Comparison of ENCODE assay signal across 1 cellular context in the genomic region with DNA sequence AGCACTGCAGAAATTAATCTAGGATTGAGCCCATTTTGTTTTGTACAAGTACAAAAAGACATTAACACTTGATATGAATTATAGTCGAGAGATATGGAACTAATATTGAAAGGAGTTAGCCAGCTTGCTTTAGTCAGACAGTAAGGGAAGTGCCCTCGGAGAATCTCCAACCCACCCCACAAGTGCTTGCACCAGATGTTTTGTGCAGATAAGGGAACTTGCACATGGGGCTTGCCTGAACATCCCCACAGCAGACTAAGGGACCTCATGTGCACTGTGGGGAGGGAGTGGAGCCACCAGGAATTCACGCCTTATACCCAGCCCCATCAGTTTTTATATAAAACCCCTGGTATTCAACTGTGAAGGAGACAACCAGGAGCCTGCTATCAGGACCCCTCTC.
A peak's percentile ranks its signal among the peaks of the same experiment; 100 is the strongest.
TF ChIP-seq lines count a peak whose summit lies in the region.

No MANE protein-coding gene starts in this region.

TF ChIP-seq in K562, 482 proteins besides CTCF, POLR2A, EP300 and RAD21 (continued from another document and continues in another):
- TF ChIP-seq, protein P1, sequence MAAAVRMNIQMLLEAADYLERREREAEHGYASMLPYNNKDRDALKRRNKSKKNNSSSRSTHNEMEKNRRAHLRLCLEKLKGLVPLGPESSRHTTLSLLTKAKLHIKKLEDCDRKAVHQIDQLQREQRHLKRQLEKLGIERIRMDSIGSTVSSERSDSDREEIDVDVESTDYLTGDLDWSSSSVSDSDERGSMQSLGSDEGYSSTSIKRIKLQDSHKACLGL (CRISPR knock-in tag; IDR thresholded peaks at IDR 0.05; ENCODE audit: borderline replicate concordance, poor library complexity, severe bottlenecking), result no peak
- no peak for TF ChIP-seq NFXL1 (CRISPR knock-in tag; IDR thresholded peaks at IDR 0.05)
- TF ChIP-seq, protein P2, sequence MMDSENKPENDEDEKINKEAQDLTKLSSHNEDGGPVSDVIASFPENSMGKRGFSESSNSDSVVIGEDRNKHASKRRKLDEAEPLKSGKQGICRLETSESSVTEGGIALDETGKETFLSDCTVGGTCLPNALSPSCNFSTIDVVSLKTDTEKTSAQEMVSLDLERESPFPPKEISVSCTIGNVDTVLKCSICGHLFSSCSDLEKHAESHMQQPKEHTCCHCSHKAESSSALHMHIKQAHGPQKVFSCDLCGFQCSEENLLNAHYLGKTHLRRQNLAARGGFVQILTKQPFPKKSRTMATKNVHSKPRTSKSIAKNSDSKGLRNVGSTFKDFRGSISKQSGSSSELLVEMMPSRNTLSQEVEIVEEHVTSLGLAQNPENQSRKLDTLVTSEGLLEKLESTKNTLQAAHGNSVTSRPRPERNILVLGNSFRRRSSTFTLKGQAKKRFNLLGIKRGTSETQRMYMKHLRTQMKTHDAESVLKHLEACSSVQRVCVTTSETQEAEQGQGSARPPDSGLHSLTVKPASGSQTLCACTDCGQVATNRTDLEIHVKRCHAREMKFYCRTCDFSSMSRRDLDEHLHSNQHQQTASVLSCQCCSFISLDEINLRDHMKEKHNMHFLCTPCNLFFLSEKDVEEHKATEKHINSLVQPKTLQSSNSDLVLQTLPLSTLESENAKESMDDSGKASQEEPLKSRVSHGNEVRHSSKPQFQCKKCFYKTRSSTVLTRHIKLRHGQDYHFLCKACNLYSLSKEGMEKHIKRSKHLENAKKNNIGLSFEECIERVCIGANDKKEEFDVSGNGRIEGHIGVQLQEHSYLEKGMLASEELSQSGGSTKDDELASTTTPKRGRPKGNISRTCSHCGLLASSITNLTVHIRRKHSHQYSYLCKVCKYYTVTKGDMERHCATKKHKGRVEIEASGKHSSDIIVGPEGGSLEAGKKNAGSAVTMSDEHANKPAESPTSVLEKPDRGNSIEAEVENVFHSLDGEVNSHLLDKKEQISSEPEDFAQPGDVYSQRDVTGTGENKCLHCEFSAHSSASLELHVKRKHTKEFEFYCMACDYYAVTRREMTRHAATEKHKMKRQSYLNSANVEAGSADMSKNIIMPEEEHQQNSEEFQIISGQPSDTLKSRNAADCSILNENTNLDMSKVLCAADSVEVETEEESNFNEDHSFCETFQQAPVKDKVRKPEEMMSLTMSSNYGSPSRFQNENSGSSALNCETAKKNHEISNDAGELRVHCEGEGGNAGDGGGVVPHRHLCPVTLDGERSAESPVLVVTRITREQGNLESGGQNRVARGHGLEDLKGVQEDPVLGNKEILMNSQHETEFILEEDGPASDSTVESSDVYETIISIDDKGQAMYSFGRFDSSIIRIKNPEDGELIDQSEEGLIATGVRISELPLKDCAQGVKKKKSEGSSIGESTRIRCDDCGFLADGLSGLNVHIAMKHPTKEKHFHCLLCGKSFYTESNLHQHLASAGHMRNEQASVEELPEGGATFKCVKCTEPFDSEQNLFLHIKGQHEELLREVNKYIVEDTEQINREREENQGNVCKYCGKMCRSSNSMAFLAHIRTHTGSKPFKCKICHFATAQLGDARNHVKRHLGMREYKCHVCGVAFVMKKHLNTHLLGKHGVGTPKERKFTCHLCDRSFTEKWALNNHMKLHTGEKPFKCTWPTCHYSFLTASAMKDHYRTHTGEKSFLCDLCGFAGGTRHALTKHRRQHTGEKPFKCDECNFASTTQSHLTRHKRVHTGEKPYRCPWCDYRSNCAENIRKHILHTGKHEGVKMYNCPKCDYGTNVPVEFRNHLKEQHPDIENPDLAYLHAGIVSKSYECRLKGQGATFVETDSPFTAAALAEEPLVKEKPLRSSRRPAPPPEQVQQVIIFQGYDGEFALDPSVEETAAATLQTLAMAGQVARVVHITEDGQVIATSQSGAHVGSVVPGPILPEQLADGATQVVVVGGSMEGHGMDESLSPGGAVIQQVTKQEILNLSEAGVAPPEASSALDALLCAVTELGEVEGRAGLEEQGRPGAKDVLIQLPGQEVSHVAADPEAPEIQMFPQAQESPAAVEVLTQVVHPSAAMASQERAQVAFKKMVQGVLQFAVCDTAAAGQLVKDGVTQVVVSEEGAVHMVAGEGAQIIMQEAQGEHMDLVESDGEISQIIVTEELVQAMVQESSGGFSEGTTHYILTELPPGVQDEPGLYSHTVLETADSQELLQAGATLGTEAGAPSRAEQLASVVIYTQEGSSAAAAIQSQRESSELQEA (IDR thresholded peaks at IDR 0.05; ENCODE audit: low read depth), result no peak
- TF ChIP-seq, protein P3, sequence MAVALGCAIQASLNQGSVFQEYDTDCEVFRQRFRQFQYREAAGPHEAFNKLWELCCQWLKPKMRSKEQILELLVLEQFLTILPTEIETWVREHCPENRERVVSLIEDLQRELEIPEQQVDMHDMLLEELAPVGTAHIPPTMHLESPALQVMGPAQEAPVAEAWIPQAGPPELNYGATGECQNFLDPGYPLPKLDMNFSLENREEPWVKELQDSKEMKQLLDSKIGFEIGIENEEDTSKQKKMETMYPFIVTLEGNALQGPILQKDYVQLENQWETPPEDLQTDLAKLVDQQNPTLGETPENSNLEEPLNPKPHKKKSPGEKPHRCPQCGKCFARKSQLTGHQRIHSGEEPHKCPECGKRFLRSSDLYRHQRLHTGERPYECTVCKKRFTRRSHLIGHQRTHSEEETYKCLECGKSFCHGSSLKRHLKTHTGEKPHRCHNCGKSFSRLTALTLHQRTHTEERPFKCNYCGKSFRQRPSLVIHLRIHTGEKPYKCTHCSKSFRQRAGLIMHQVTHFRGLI (CRISPR knock-in tag; IDR thresholded peaks at IDR 0.05), result no peak
- TF ChIP-seq TCF7L2 (IDR thresholded peaks at IDR 0.05; ENCODE audit: low read depth, low read length), result no peak
- TF ChIP-seq ZBED1 (IDR thresholded peaks at IDR 0.05), result no peak
- TF ChIP-seq ZNF584 (CRISPR knock-in tag; IDR thresholded peaks at IDR 0.05; ENCODE audit: low read depth), result no peak
- TF ChIP-seq FOXM1 (IDR thresholded peaks at IDR 0.05; ENCODE audit: low read depth), result no peak
- TF ChIP-seq FOXM1 (CRISPR knock-in tag; IDR thresholded peaks at IDR 0.05; ENCODE audit: low read depth), result no peak
- peak; percentile 61 for TF ChIP-seq NCOR1 (IDR thresholded peaks at IDR 0.05)
- TF ChIP-seq NUFIP1 (IDR thresholded peaks at IDR 0.05; ENCODE audit: partially characterized antibody), result no peak
- TF ChIP-seq CBFA2T2 (conservative IDR thresholded peaks at IDR 0.05), result peak; percentile 71
- TF ChIP-seq TEAD1 (CRISPR knock-in tag; IDR thresholded peaks at IDR 0.05), result no peak
- TF ChIP-seq, protein P4, sequence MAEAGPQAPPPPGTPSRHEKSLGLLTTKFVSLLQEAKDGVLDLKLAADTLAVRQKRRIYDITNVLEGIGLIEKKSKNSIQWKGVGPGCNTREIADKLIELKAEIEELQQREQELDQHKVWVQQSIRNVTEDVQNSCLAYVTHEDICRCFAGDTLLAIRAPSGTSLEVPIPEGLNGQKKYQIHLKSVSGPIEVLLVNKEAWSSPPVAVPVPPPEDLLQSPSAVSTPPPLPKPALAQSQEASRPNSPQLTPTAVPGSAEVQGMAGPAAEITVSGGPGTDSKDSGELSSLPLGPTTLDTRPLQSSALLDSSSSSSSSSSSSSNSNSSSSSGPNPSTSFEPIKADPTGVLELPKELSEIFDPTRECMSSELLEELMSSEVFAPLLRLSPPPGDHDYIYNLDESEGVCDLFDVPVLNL (CRISPR knock-in tag; IDR thresholded peaks at IDR 0.05; ENCODE audit: low read depth), result no peak
- TF ChIP-seq TAL1 (IDR thresholded peaks at IDR 0.05), result peak; percentile 86
- no peak for TF ChIP-seq MECOM (CRISPR knock-in tag; IDR thresholded peaks at IDR 0.05)
- TF ChIP-seq, protein P5, sequence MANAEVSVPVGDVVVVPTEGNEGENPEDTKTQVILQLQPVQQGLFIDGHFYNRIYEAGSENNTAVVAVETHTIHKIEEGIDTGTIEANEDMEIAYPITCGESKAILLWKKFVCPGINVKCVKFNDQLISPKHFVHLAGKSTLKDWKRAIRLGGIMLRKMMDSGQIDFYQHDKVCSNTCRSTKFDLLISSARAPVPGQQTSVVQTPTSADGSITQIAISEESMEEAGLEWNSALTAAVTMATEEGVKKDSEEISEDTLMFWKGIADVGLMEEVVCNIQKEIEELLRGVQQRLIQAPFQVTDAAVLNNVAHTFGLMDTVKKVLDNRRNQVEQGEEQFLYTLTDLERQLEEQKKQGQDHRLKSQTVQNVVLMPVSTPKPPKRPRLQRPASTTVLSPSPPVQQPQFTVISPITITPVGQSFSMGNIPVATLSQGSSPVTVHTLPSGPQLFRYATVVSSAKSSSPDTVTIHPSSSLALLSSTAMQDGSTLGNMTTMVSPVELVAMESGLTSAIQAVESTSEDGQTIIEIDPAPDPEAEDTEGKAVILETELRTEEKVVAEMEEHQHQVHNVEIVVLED (CRISPR knock-in tag; IDR thresholded peaks at IDR 0.05), result no peak
- no peak for TF ChIP-seq PRMT5 (CRISPR knock-in tag; IDR thresholded peaks at IDR 0.05)
- TF ChIP-seq KLF10 (CRISPR knock-in tag; IDR thresholded peaks at IDR 0.05), result no peak
- no peak for TF ChIP-seq ZNF830 (CRISPR knock-in tag; IDR thresholded peaks at IDR 0.05)
- TF ChIP-seq, protein P6, sequence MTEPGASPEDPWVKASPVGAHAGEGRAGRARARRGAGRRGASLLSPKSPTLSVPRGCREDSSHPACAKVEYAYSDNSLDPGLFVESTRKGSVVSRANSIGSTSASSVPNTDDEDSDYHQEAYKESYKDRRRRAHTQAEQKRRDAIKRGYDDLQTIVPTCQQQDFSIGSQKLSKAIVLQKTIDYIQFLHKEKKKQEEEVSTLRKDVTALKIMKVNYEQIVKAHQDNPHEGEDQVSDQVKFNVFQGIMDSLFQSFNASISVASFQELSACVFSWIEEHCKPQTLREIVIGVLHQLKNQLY (CRISPR knock-in tag; conservative IDR thresholded peaks at IDR 0.05), result no peak
- TF ChIP-seq NONO (IDR thresholded peaks at IDR 0.05; ENCODE audit: low read depth in 2 of 2, low read length in 1 of 2), result no peak
- TF ChIP-seq, protein P7, sequence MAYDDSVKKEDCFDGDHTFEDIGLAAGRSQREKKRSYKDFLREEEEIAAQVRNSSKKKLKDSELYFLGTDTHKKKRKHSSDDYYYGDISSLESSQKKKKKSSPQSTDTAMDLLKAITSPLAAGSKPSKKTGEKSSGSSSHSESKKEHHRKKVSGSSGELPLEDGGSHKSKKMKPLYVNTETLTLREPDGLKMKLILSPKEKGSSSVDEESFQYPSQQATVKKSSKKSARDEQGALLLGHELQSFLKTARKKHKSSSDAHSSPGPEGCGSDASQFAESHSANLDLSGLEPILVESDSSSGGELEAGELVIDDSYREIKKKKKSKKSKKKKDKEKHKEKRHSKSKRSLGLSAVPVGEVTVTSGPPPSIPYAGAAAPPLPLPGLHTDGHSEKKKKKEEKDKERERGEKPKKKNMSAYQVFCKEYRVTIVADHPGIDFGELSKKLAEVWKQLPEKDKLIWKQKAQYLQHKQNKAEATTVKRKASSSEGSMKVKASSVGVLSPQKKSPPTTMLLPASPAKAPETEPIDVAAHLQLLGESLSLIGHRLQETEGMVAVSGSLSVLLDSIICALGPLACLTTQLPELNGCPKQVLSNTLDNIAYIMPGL (CRISPR knock-in tag; IDR thresholded peaks at IDR 0.05), result no peak
- no peak for TF ChIP-seq NR2C1 (IDR thresholded peaks at IDR 0.05)
- no peak for TF ChIP-seq NR2C1 (tag; IDR thresholded peaks at IDR 0.05)
- no peak for TF ChIP-seq ZC3H8 (IDR thresholded peaks at IDR 0.05)
- peak; percentile 80 for TF ChIP-seq TEAD4 (IDR thresholded peaks at IDR 0.05; ENCODE audit: low read length)
- no peak for TF ChIP-seq TEAD4 (CRISPR knock-in tag; IDR thresholded peaks at IDR 0.05; ENCODE audit: borderline replicate concordance)
- TF ChIP-seq ZNF668 (CRISPR knock-in tag; IDR thresholded peaks at IDR 0.05), result no peak
- TF ChIP-seq HDGF (IDR thresholded peaks at IDR 0.05), result no peak
- no peak for TF ChIP-seq NFYB (IDR thresholded peaks at IDR 0.05; ENCODE audit: extremely low read depth, insufficient read length)
- TF ChIP-seq PHF20 (IDR thresholded peaks at IDR 0.05; ENCODE audit: partially characterized antibody), result no peak
- TF ChIP-seq, protein P8, sequence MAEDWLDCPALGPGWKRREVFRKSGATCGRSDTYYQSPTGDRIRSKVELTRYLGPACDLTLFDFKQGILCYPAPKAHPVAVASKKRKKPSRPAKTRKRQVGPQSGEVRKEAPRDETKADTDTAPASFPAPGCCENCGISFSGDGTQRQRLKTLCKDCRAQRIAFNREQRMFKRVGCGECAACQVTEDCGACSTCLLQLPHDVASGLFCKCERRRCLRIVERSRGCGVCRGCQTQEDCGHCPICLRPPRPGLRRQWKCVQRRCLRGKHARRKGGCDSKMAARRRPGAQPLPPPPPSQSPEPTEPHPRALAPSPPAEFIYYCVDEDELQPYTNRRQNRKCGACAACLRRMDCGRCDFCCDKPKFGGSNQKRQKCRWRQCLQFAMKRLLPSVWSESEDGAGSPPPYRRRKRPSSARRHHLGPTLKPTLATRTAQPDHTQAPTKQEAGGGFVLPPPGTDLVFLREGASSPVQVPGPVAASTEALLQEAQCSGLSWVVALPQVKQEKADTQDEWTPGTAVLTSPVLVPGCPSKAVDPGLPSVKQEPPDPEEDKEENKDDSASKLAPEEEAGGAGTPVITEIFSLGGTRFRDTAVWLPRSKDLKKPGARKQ (CRISPR knock-in tag; IDR thresholded peaks at IDR 0.05), result no peak
- no peak for TF ChIP-seq DNMT1 (IDR thresholded peaks at IDR 0.05)
- TF ChIP-seq, protein P9, sequence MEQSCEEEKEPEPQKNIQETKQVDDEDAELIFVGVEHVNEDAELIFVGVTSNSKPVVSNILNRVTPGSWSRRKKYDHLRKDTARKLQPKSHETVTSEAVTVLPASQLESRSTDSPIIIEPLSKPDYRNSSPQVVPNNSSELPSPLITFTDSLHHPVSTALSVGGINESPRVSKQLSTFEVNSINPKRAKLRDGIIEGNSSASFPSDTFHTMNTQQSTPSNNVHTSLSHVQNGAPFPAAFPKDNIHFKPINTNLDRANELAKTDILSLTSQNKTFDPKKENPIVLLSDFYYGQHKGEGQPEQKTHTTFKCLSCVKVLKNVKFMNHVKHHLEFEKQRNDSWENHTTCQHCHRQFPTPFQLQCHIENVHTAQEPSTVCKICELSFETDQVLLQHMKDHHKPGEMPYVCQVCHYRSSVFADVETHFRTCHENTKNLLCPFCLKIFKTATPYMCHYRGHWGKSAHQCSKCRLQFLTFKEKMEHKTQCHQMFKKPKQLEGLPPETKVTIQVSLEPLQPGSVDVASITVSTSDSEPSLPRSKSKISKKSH (CRISPR knock-in tag; IDR thresholded peaks at IDR 0.05), result no peak
- TF ChIP-seq KHSRP (IDR thresholded peaks at IDR 0.05), result no peak
- TF ChIP-seq CBX2 (IDR thresholded peaks at IDR 0.05; ENCODE audit: insufficient read depth, low read length, poor library complexity, severe bottlenecking), result no peak
- no peak for TF ChIP-seq E2F3 (CRISPR knock-in tag; IDR thresholded peaks at IDR 0.05)
- TF ChIP-seq, protein P10, sequence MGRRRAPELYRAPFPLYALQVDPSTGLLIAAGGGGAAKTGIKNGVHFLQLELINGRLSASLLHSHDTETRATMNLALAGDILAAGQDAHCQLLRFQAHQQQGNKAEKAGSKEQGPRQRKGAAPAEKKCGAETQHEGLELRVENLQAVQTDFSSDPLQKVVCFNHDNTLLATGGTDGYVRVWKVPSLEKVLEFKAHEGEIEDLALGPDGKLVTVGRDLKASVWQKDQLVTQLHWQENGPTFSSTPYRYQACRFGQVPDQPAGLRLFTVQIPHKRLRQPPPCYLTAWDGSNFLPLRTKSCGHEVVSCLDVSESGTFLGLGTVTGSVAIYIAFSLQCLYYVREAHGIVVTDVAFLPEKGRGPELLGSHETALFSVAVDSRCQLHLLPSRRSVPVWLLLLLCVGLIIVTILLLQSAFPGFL (CRISPR knock-in tag; IDR thresholded peaks at IDR 0.05), result no peak
- no peak for TF ChIP-seq FIP1L1 (IDR thresholded peaks at IDR 0.05; ENCODE audit: low read depth, low read length, poor library complexity, severe bottlenecking)
- TF ChIP-seq CHD4 (IDR thresholded peaks at IDR 0.05; ENCODE audit: insufficient read depth, insufficient replicate concordance, low read depth, low read length, poor library complexity, severe bottlenecking), result no peak
- no peak for TF ChIP-seq HLTF (IDR thresholded peaks at IDR 0.05)
- no peak for TF ChIP-seq ZNF121 (CRISPR knock-in tag; conservative IDR thresholded peaks at IDR 0.05)
- peak; percentile 92 for TF ChIP-seq ARID1B (IDR thresholded peaks at IDR 0.05)
- TF ChIP-seq TBP (optimal IDR thresholded peaks at IDR 0.05; ENCODE audit: low read depth, low read length), result no peak
- TF ChIP-seq SMARCB1 (IDR thresholded peaks at IDR 0.05; ENCODE audit: insufficient read length, low read depth), result no peak
